ENCODE assay signal across 8 cellular contexts in the genomic region with DNA sequence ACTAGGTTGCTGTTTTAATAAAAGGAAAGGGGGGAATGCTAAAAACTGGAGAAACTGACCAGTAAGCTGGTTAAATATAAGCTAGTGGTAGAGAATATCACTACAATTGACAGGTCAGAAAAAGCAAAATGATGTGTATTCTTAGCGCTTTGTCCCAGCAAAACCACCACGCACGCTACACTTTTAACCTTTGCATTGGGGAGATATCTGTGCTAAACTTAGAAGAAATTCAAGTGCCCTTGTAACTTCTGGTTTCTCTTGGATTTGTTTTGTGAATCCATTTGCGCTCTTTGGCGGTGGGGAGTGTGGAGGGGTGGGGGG. TPM values are rescaled to one million over a fixed set of nuclear protein-coding genes. Genes with fewer than 3 reads are reported as not detected.
A peak's percentile ranks its signal among the peaks of the same experiment; 100 is the strongest.
DNase-seq lines count a peak whose midpoint lies in the region; ATAC-seq and TF ChIP-seq lines count a peak whose summit lies in the region.

No MANE protein-coding gene starts in this region.

- peaks cover 2 to 5% of the 10 kb centered on the region in 2 donors for H3K36me3 Mint-ChIP-seq in CD14-positive monocyte
- peaks cover 15% of the 10 kb centered on the region for H3K36me3 Mint-ChIP-seq in effector memory CD8-positive, alpha-beta T cell (ENCODE audit: insufficient read depth)

- no peaks in the 10 kb centered on the region for H3K9me3 Mint-ChIP-seq in CD14-positive monocyte
- no peaks in the 10 kb centered on the region for H3K9me3 Mint-ChIP-seq in effector memory CD8-positive, alpha-beta T cell

- ATAC-seq in effector memory CD8-positive, alpha-beta T cell (replicated peaks): no peak

- H3K4me1 ChIP-seq in neuron (ENCODE audit: insufficient read depth, low read length): peaks cover 21% of the 10 kb centered on the region

- no peaks in the 10 kb centered on the region for H3K27me3 ChIP-seq in neuron (ENCODE audit: insufficient read depth, low read length)

- H2AFZ ChIP-seq in neuron (ENCODE audit: low read depth, low read length): peak overlapping the region; percentile 79

- intact Hi-C loops in CD14-positive monocyte (cut with micrococcal nuclease): loop anchor here in 1 of 2 donors (10.0 kb wide), 2 partner anchors 221 to 311 kb away; partner anchors contain the start of genes CENPN, CMC2 and GCSH

- H3K4me3 ChIP-seq in NB4 (ENCODE audit: low read depth, low read length) (peak overlapping the region; percentile 64), neuron (ENCODE audit: low read length) (peak overlapping the region; percentile 83)

- H3K36me3 ChIP-seq in neuron (ENCODE audit: insufficient read depth, low read length): no peaks in the 10 kb centered on the region

- no peak for TF ChIP-seq CTCF in CD14-positive monocyte (IDR thresholded peaks at IDR 0.05)
- no peak for TF ChIP-seq CTCF in NB4 (IDR thresholded peaks at IDR 0.05; ENCODE audit: low read depth, low read length)

- H3K4me3 Mint-ChIP-seq in CD14-positive monocyte: peak overlapping the region; percentile 83 to 85
- peak overlapping the region; percentile 77 to 86 for H3K4me3 Mint-ChIP-seq in effector memory CD8-positive, alpha-beta T cell

- no peak overlapping the region for H3K27ac Mint-ChIP-seq in CD14-positive monocyte
- H3K27ac Mint-ChIP-seq in effector memory CD8-positive, alpha-beta T cell: peak overlapping the region; percentile 54 to 75

- no peak for TF ChIP-seq POLR2A in NB4 (IDR thresholded peaks at IDR 0.05; ENCODE audit: extremely low read depth, insufficient read length)

- peaks cover 0 to 7% (median 5%) of the 10 kb centered on the region in 3 donors for H3K27me3 Mint-ChIP-seq in CD14-positive monocyte (ENCODE audit: low read depth in 3 of 3)
- H3K27me3 Mint-ChIP-seq in effector memory CD8-positive, alpha-beta T cell: no peaks in the 10 kb centered on the region

- no peak for DNase-seq in CD14-positive monocyte (ENCODE audit: low spot score)
- DNase-seq in NB4 (ENCODE audit: low read depth): no peak
- DNase-seq in effector memory CD8-positive, alpha-beta T cell: no peak
- no peak for DNase-seq in DMS79 treated with DMSO at 0.1 percent for 48 hours (lab: John Stamatoyannopoulos, UW)
- no peak for DNase-seq in iPS-NIHi7 (ENCODE audit: extremely low spot score)
- no peak for DNase-seq in activated effector memory CD4-positive, alpha-beta T cell treated with Interleukin-2 at 50 U/mL for 16 hours
- no peak for DNase-seq in activated gamma-delta T cell treated with Interleukin-2 at 50 U/mL for 16 hours

- no peaks in the 10 kb centered on the region for H3K9me3 ChIP-seq in neuron (ENCODE audit: low read length)

- H3K4me1 Mint-ChIP-seq in CD14-positive monocyte: peaks cover 30% of the 10 kb centered on the region
- H3K4me1 Mint-ChIP-seq in effector memory CD8-positive, alpha-beta T cell (ENCODE audit: low read depth in 2 of 2): peaks cover 29 to 57% of the 10 kb centered on the region in 2 donors

RNA-seq across cellular contexts. Expression of gene GAN, which starts 1.4 kb away (rescaled TPM):
- polyA plus RNA-seq in CD14-positive monocyte: 1 to 10 TPM in 1 of 2 donors, under 1 TPM in 1; 0.89 to 1.0 TPM

Comparison
In these comparisons a context has a peak if more than half of its experiments do, and no peak if none do; other contexts are left out.
1. H3K27ac Mint-ChIP-seq: peak in effector memory CD8-positive, alpha-beta T cell (2 of 2); none in CD14-positive monocyte (0 of 7).